11 cellular contexts compared by ENCODE assay signal in genomic region chr1:243496173-243496553, GRCh38.
DNase-seq lines count a peak whose midpoint lies in the region; ATAC-seq and TF ChIP-seq lines count a peak whose summit lies in the region.
"Had no signal": no experiment of that assay in that cellular context is flagged by ENCODE, and none has a peak within 500 bp of the region (broad histone marks: within the 10 kb centered on the region; RNA-seq: fewer than 3 reads in every experiment).

No MANE protein-coding gene starts in this region.

- H3K4me1 ChIP-seq in breast epithelium (no peaks in the 10 kb centered on the region), lower lobe of right lung (peaks cover 25% of the 10 kb centered on the region), thoracic aorta (ENCODE audit: control insufficient read depth in 1 of 2, low read depth in 2 of 2) (peaks cover 0 to 14% of the 10 kb centered on the region in 2 donors)

- H3K4me3 Mint-ChIP-seq in activated CD4-positive, alpha-beta T cell treated with anti-CD3 and anti-CD28 coated beads for 36 hours = no peak overlapping the region
- H3K4me3 Mint-ChIP-seq: activated B cell treated with CpG ODN at 0.5 μM for 24 hours had no signal

- peak overlapping the region; percentile 59 to 84 for H3K27ac ChIP-seq in breast epithelium
- peak overlapping the region; percentile 77 for H3K27ac ChIP-seq in lower lobe of right lung
- H3K27ac ChIP-seq in thoracic aorta = peak overlapping the region; percentile 53 to 75

- CTCF ChIA-PET in activated CD4-positive, alpha-beta T cell treated with anti-CD3 and anti-CD28 coated beads for 36 hours (lab: Charles Lee) = no interaction called here

- intact Hi-C loops in breast epithelium (cut with DNase I; ENCODE audit: low total_unique reads) = no loop called here
- intact Hi-C loops in lower lobe of right lung (cut with DNase I) = no loop called here
- intact Hi-C loops in activated CD4-positive, alpha-beta T cell treated with anti-CD3 and anti-CD28 coated beads for 36 hours (cut with DNase I, micrococcal nuclease) = no loop called here

- ATAC-seq in lower lobe of right lung = peak; percentile 56 to 61
- no peak for ATAC-seq in thoracic aorta (ENCODE audit: insufficient number of reproducible peaks, low FRiP score, low read depth)
- ATAC-seq in activated CD4-positive, alpha-beta T cell treated with anti-CD3 and anti-CD28 coated beads for 36 hours = no peak
- ATAC-seq in GM18517 (IDR thresholded peaks at IDR 0.05; ENCODE audit: unreplicated experiment) = no peak

- POLR2A ChIA-PET in activated CD4-positive, alpha-beta T cell treated with anti-CD3 and anti-CD28 coated beads for 36 hours (lab: Charles Lee) = no interaction called here

- no peaks in the 10 kb centered on the region for H3K9me3 ChIP-seq in breast epithelium
- no peaks in the 10 kb centered on the region for H3K9me3 ChIP-seq in lower lobe of right lung
- H3K9me3 ChIP-seq in thoracic aorta = no peaks in the 10 kb centered on the region

- no peak overlapping the region for H3K27ac Mint-ChIP-seq in activated CD4-positive, alpha-beta T cell treated with anti-CD3 and anti-CD28 coated beads for 36 hours

- no peak for TF ChIP-seq CTCF in breast epithelium (IDR thresholded peaks at IDR 0.05)
- TF ChIP-seq CTCF in lower lobe of right lung (IDR thresholded peaks at IDR 0.05) = no peak
- no peak for TF ChIP-seq CTCF in thoracic aorta (IDR thresholded peaks at IDR 0.05)

- H3K36me3 ChIP-seq in breast epithelium (no peaks in the 10 kb centered on the region), lower lobe of right lung (peaks cover 10% of the 10 kb centered on the region), thoracic aorta (no peaks in the 10 kb centered on the region)

- no peak for TF ChIP-seq POLR2A in breast epithelium (IDR thresholded peaks at IDR 0.05)

- DNase-seq in NCI-H1694 treated with DMSO at 0.1 percent for 48 hours (lab: John Stamatoyannopoulos, UW) (peak; percentile 100), breast epithelium (ENCODE audit: low spot score in 2 of 2) (no peak), lower lobe of right lung (no peak), thoracic aorta (ENCODE audit: low spot score) (no peak), OCI-M2 (lab: John Stamatoyannopoulos, UW; ENCODE audit: unreplicated experiment) (no peak)
- DNase-seq in activated CD4-positive, alpha-beta T cell treated with anti-CD3 and anti-CD28 coated beads for 36 hours = no peak
- DNase-seq: activated B cell treated with CpG ODN at 0.5 μM for 24 hours; central memory CD4-positive, alpha-beta T cell; NCI-H1930; stimulated activated naive CD4-positive, alpha-beta T cell had no signal

- H3K36me3 Mint-ChIP-seq in activated CD4-positive, alpha-beta T cell treated with anti-CD3 and anti-CD28 coated beads for 36 hours (ENCODE audit: low read depth) = peaks cover 4% of the 10 kb centered on the region

- H3K27me3 ChIP-seq in breast epithelium (no peaks in the 10 kb centered on the region), lower lobe of right lung (ENCODE audit: low read depth) (no peaks in the 10 kb centered on the region), thoracic aorta (replicated peaks; ENCODE audit: insufficient read depth) (no peaks in the 10 kb centered on the region)

- no peaks in the 10 kb centered on the region for H3K4me1 Mint-ChIP-seq in activated CD4-positive, alpha-beta T cell treated with anti-CD3 and anti-CD28 coated beads for 36 hours

- H3K27me3 Mint-ChIP-seq in activated CD4-positive, alpha-beta T cell treated with anti-CD3 and anti-CD28 coated beads for 36 hours = no peaks in the 10 kb centered on the region
- H3K27me3 Mint-ChIP-seq: activated B cell treated with CpG ODN at 0.5 μM for 24 hours had no signal

- H3K9me3 Mint-ChIP-seq in activated CD4-positive, alpha-beta T cell treated with anti-CD3 and anti-CD28 coated beads for 36 hours (ENCODE audit: low read depth) = no peaks in the 10 kb centered on the region
- H3K9me3 Mint-ChIP-seq: activated B cell treated with CpG ODN at 0.5 μM for 24 hours had no signal

- H3K4me3 ChIP-seq in breast epithelium (peak overlapping the region in 1 of 3 donors; percentile 15), lower lobe of right lung (peak overlapping the region; percentile 14), thoracic aorta (peak overlapping the region; percentile 15)

Comparison
In these comparisons a context has a peak if more than half of its experiments do, and no peak if none do; other contexts are left out.
1. ATAC-seq: peak in lower lobe of right lung (2 of 2); none in thoracic aorta (single experiment), activated CD4-positive, alpha-beta T cell treated with anti-CD3 and anti-CD28 coated beads for 36 hours (single experiment) and GM18517 (single experiment).
2. Peak in every context shown above with its lines, with median percentiles within 50 percentile points of each other: H3K27ac ChIP-seq.